16 cellular contexts compared by ENCODE assay signal in genomic region chr11:6362185-6362867, GRCh38. TPM values are rescaled to one million over a fixed set of nuclear protein-coding genes. Genes with fewer than 3 reads are reported as not detected.
DNase-seq lines count a peak whose midpoint lies in the region; ATAC-seq and TF ChIP-seq lines count a peak whose summit lies in the region.
"Had no signal": no experiment of that assay in that cellular context is flagged by ENCODE, and none has a peak within 500 bp of the region (broad histone marks: within the 10 kb centered on the region; RNA-seq: fewer than 3 reads in every experiment).

No MANE protein-coding gene starts in this region.

- POLR2A ChIA-PET in HEK293 (lab: Yijun Ruan, JAX) = interaction anchor here (0.7 kb wide), 1 partner anchor 321 kb away, joined by 3 read pairs; the partner anchor contains the start of gene MRPL17

- no peaks in the 10 kb centered on the region for H3K27me3 Mint-ChIP-seq in activated T-helper 17 cell treated with anti-CD3 and anti-CD28 coated beads, Interleukin-2, amount 50 U/mL, for 72 hours
- H3K27me3 Mint-ChIP-seq: activated naive CD8-positive, alpha-beta T cell treated with anti-CD3 and anti-CD28 coated beads, Interleukin-2, amount 50 U/mL, for 24 hours; dendritic cell treated with granulocyte-macrophage colony-stimulating factor and Interleukin-4, amounts not matched to agents 40 ng/mL and 50 ng/mL, for 4 days; memory B cell; naive B cell had no signal

- H3K4me1 Mint-ChIP-seq in activated T-helper 17 cell treated with anti-CD3 and anti-CD28 coated beads, Interleukin-2, amount 50 U/mL, for 72 hours = peaks cover 6% of the 10 kb centered on the region
- H3K4me1 Mint-ChIP-seq: memory B cell, naive B cell had no signal

- H3K4me3 ChIP-seq in HEK293 (ENCODE audit: low read depth, low read length) (no peak overlapping the region), skeletal muscle tissue (ENCODE audit: low read length in 3 of 3) (peak overlapping the region in 1 of 3 donors; percentile 34)
- H3K4me3 ChIP-seq: uterus had no signal

- H3K27ac Mint-ChIP-seq in activated T-helper 17 cell treated with anti-CD3 and anti-CD28 coated beads, Interleukin-2, amount 50 U/mL, for 72 hours = no peak overlapping the region
- H3K27ac Mint-ChIP-seq: activated naive CD8-positive, alpha-beta T cell treated with anti-CD3 and anti-CD28 coated beads, Interleukin-2, amount 50 U/mL, for 24 hours; dendritic cell treated with granulocyte-macrophage colony-stimulating factor and Interleukin-4, amounts not matched to agents 40 ng/mL and 50 ng/mL, for 4 days; memory B cell; naive B cell had no signal

- ATAC-seq in Right ventricle myocardium inferior (peak; percentile 95), GM18868 (IDR thresholded peaks at IDR 0.05; ENCODE audit: unreplicated experiment) (no peak)
- ATAC-seq in activated CD4-positive, CD25-positive, alpha-beta regulatory T cell treated with anti-CD3 and anti-CD28 coated beads, Interleukin-2, amount 50 U/mL, for 24 hours = no peak
- ATAC-seq in activated T-helper 17 cell treated with anti-CD3 and anti-CD28 coated beads, Interleukin-2, amount 50 U/mL, for 72 hours (replicated peaks) = no peak

- no peak for TF ChIP-seq CTCF in HEK293 (tag by site-specific recombination; IDR thresholded peaks at IDR 0.05)

- H3K9me3 ChIP-seq in HEK293 (ENCODE audit: control insufficient read depth, insufficient read depth, low read depth, low read length) = no peaks in the 10 kb centered on the region
- H3K9me3 ChIP-seq in skeletal muscle tissue (ENCODE audit: control insufficient read depth in 3 of 3, low read length in 3 of 3) = no peaks in the 10 kb centered on the region
- H3K9me3 ChIP-seq: SK-N-SH, uterus had no signal

- DNase-seq in Right ventricle myocardium inferior (ENCODE audit: missing footprints) = peak; percentile 79
- peak; percentile 15 for DNase-seq in kidney tubule cell (ENCODE audit: low spot score)
- DNase-seq in EL = no peak

- H3K36me3 Mint-ChIP-seq in activated T-helper 17 cell treated with anti-CD3 and anti-CD28 coated beads, Interleukin-2, amount 50 U/mL, for 72 hours (ENCODE audit: low read depth) = no peaks in the 10 kb centered on the region
- H3K36me3 Mint-ChIP-seq: memory B cell, naive B cell had no signal

- no peaks in the 10 kb centered on the region for H3K9me3 Mint-ChIP-seq in activated T-helper 17 cell treated with anti-CD3 and anti-CD28 coated beads, Interleukin-2, amount 50 U/mL, for 72 hours
- H3K9me3 Mint-ChIP-seq: activated naive CD8-positive, alpha-beta T cell treated with anti-CD3 and anti-CD28 coated beads, Interleukin-2, amount 50 U/mL, for 24 hours; dendritic cell treated with granulocyte-macrophage colony-stimulating factor and Interleukin-4, amounts not matched to agents 40 ng/mL and 50 ng/mL, for 4 days; memory B cell; naive B cell had no signal

- H3K4me3 Mint-ChIP-seq in activated T-helper 17 cell treated with anti-CD3 and anti-CD28 coated beads, Interleukin-2, amount 50 U/mL, for 72 hours = no peak overlapping the region
- H3K4me3 Mint-ChIP-seq: activated naive CD8-positive, alpha-beta T cell treated with anti-CD3 and anti-CD28 coated beads, Interleukin-2, amount 50 U/mL, for 24 hours; dendritic cell treated with granulocyte-macrophage colony-stimulating factor and Interleukin-4, amounts not matched to agents 40 ng/mL and 50 ng/mL, for 4 days; memory B cell; naive B cell had no signal

- no peaks in the 10 kb centered on the region for H3K4me1 ChIP-seq in HEK293 (ENCODE audit: control insufficient read depth, insufficient read depth, low read length)
- H3K4me1 ChIP-seq in skeletal muscle tissue (ENCODE audit: control insufficient read depth in 3 of 3, insufficient read depth in 3 of 3, low read length in 3 of 3) = peaks cover 11 to 21% (median 16%) of the 10 kb centered on the region in 3 donors

- H3K9ac ChIP-seq in skeletal muscle tissue (ENCODE audit: low read depth in 1 of 3, low read length in 3 of 3) = peak overlapping the region; percentile 10 to 51 (median 32)
- H3K9ac ChIP-seq: SK-N-SH had no signal

- no peaks in the 10 kb centered on the region for H3K27me3 ChIP-seq in skeletal muscle tissue (ENCODE audit: control insufficient read depth in 3 of 3, insufficient read depth in 3 of 3, low read length in 3 of 3)
- H3K27me3 ChIP-seq: brain microvascular endothelial cell, uterus had no signal

- H3K36me3 ChIP-seq in HEK293 (ENCODE audit: control insufficient read depth in 2 of 2, insufficient read depth in 1 of 2, low read length in 2 of 2) (no peaks in the 10 kb centered on the region), skeletal muscle tissue (ENCODE audit: control insufficient read depth in 3 of 3, insufficient read depth in 3 of 3, low read length in 3 of 3) (no peaks in the 10 kb centered on the region)
- H3K36me3 ChIP-seq: brain microvascular endothelial cell, uterus, WERI-Rb-1 had no signal

- intact Hi-C loops in Right ventricle myocardium inferior (cut with DNase I) = loop anchor here (5.0 kb wide), 1 partner anchor 40 kb away; the partner anchor contains the start of gene CAVIN3

- CTCF ChIA-PET in HEK293 (lab: Yijun Ruan, JAX) = interaction anchor here (0.5 to 5.5 kb wide), 68 partner anchors 11 to 1033 kb away, joined by 3 to 101 read pairs (median 5); partner anchors contain the start of genes CCKBR and CNGA4

- no peak overlapping the region for H3K27ac ChIP-seq in HEK293 (ENCODE audit: extremely low read depth, low read depth, low read length)
- H3K27ac ChIP-seq in skeletal muscle tissue (ENCODE audit: low read depth, low read length) = peak overlapping the region; percentile 89
- H3K27ac ChIP-seq: brain microvascular endothelial cell, uterus, WERI-Rb-1 had no signal

TF ChIP-seq in HEK293, 187 proteins besides CTCF, POLR2A, EP300 and RAD21:
- peak; percentile 48; the same call in 1 of the 2 replicates for TF ChIP-seq SCRT2 (tag by site-specific recombination; IDR thresholded peaks at IDR 0.05)
- TF ChIP-seq SCRT1 (tag by site-specific recombination; IDR thresholded peaks at IDR 0.05; ENCODE audit: borderline replicate concordance) = 0 out of 2 replicates have a peak, but pooled peaks have one; percentile 51
- TF ChIP-seq ZNF169 (tag by site-specific recombination; IDR thresholded peaks at IDR 0.05) = no peak
- 0 out of 2 replicates have a peak, but pooled peaks have one; percentile 19 for TF ChIP-seq ZNF600 (tag by site-specific recombination; IDR thresholded peaks at IDR 0.05)
- no peak for TF ChIP-seq EGR2 (tag by site-specific recombination; IDR thresholded peaks at IDR 0.05; ENCODE audit: low read depth)

RNA-seq across cellular contexts. Expression of gene SMPD1, which starts 27.9 kb away (rescaled TPM):
- total RNA-seq in Right ventricle myocardium inferior (60.6 TPM), skeletal muscle tissue (9.9 TPM)
- 10 to 100 TPM; 12.9 to 15.2 TPM for total RNA-seq in activated T-helper 17 cell treated with anti-CD3 and anti-CD28 coated beads, Interleukin-2, amount 50 U/mL, for 72 hours

RNA-seq across cellular contexts. Expression of gene CAVIN3, which starts 42.0 kb away (rescaled TPM):
- 42.5 TPM for total RNA-seq in Right ventricle myocardium inferior
- 28.2 TPM for total RNA-seq in skeletal muscle tissue
- 10 to 100 TPM in 1 of 2 donors, 1 to 10 TPM in 1; 7.6 to 37.2 TPM for total RNA-seq in activated T-helper 17 cell treated with anti-CD3 and anti-CD28 coated beads, Interleukin-2, amount 50 U/mL, for 72 hours

RNA-seq across cellular contexts. Expression of gene APBB1, which starts 56.6 kb away (rescaled TPM):
- total RNA-seq in Right ventricle myocardium inferior = 85.5 TPM
- 28.7 TPM for total RNA-seq in skeletal muscle tissue
- total RNA-seq in activated T-helper 17 cell treated with anti-CD3 and anti-CD28 coated beads, Interleukin-2, amount 50 U/mL, for 72 hours = 10 to 100 TPM; 46.1 to 62.5 TPM
